Comparison of ENCODE assay signal across 16 cellular contexts in the genomic region with DNA sequence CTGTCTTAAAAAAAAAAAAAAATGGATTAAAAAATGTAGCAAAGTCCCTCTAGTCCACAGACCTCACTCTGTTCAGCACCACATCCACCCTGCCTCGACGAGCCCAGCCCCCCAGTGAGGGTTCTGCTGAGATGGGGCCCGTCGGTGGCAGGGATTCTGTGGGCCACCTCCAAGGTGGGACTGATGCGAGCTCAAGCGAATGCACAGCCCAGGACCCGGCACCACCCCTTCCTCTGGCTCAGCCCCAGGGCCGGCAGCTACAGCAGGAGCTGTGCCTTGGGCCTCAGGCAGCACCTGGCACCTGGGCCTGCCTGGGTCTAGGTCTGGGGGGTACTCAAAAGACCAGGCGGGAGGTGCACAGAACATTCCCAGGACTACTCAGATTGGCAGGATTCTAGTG. TPM values are rescaled to one million over a fixed set of nuclear protein-coding genes. Genes with fewer than 3 reads are reported as not detected.
DNase-seq lines count a peak whose midpoint lies in the region; ATAC-seq and TF ChIP-seq lines count a peak whose summit lies in the region.
"Had no signal": no experiment of that assay in that cellular context is flagged by ENCODE, and none has a peak within 500 bp of the region (broad histone marks: within the 10 kb centered on the region; RNA-seq: fewer than 3 reads in every experiment).

No MANE protein-coding gene starts in this region.

- H3K9ac ChIP-seq in BLaER1: peak overlapping the region; percentile 82
- peak overlapping the region in 10 of 11 experiments; percentile 28 to 78 (median 70); a peak in 18 of 22 replicates for H3K9ac ChIP-seq in BLaER1 treated with 17β-estradiol and CSF1 and Interleukin-3, amounts not matched to agents 10 nM and 100 nM

- H4K20me1 ChIP-seq in BLaER1: peaks cover 89% of the 10 kb centered on the region
- peaks cover 81 to 98% (median 97%) of the 10 kb centered on the region in 11 experiments for H4K20me1 ChIP-seq in BLaER1 treated with 17β-estradiol and CSF1 and Interleukin-3, amounts not matched to agents 10 nM and 100 nM

- H3K4me1 ChIP-seq in BLaER1: peaks cover 86% of the 10 kb centered on the region
- H3K4me1 ChIP-seq in BLaER1 treated with 17β-estradiol and CSF1 and Interleukin-3, amounts not matched to agents 10 nM and 100 nM: peaks cover 52 to 89% (median 80%) of the 10 kb centered on the region in 10 experiments

- no peaks in the 10 kb centered on the region for H3K9me3 ChIP-seq in BLaER1
- H3K9me3 ChIP-seq in BLaER1 treated with 17β-estradiol and CSF1 and Interleukin-3, amounts not matched to agents 10 nM and 100 nM (replicated peaks in 1 of 11): no peaks in the 10 kb centered on the region
- H3K9me3 ChIP-seq: Peyer's patch had no signal

- H3K4me3 Mint-ChIP-seq in WTC11: no peak overlapping the region
- H3K4me3 Mint-ChIP-seq in endothelial cell (ENCODE audit: unreplicated experiment): peak overlapping the region; percentile 65

- H3K4me1 Mint-ChIP-seq in WTC11: no peaks in the 10 kb centered on the region
- no peaks in the 10 kb centered on the region for H3K4me1 Mint-ChIP-seq in endothelial cell (ENCODE audit: unreplicated experiment)

- H3K27ac Mint-ChIP-seq in WTC11: peak overlapping the region; percentile 66
- H3K27ac Mint-ChIP-seq in endothelial cell (ENCODE audit: unreplicated experiment): peak overlapping the region; percentile 84

- POLR2A ChIA-PET in WTC11 (lab: Charles Lee): no interaction called here

- H3K4me3 ChIP-seq in BLaER1: peak overlapping the region; percentile 63
- peak overlapping the region in 5 of 10 experiments; percentile 17 to 58 (median 43); a peak in 7 of 20 replicates for H3K4me3 ChIP-seq in BLaER1 treated with 17β-estradiol and CSF1 and Interleukin-3, amounts not matched to agents 10 nM and 100 nM
- H3K4me3 ChIP-seq: Peyer's patch had no signal

- H3K9me3 Mint-ChIP-seq in WTC11 (no peaks in the 10 kb centered on the region), endothelial cell (ENCODE audit: unreplicated experiment) (no peaks in the 10 kb centered on the region)

- H3K36me3 Mint-ChIP-seq in WTC11 (peaks cover 23% of the 10 kb centered on the region), endothelial cell (ENCODE audit: low read depth, unreplicated experiment) (peaks cover 34% of the 10 kb centered on the region)

- CTCF ChIA-PET in WTC11 (lab: Charles Lee): interaction anchor here (1.2 kb wide), 1 partner anchor 16 kb away, joined by 3 read pairs; no protein-coding TSS in a partner anchor

- TF ChIP-seq CTCF in WTC11 (IDR thresholded peaks at IDR 0.05) (no peak), endothelial cell (IDR thresholded peaks at IDR 0.05; ENCODE audit: unreplicated experiment) (no peak)

- H3K27me3 Mint-ChIP-seq in WTC11 (ENCODE audit: low read depth) (no peaks in the 10 kb centered on the region), endothelial cell (ENCODE audit: unreplicated experiment) (peaks cover 20% of the 10 kb centered on the region)

- H3K27ac ChIP-seq in BLaER1: peak overlapping the region; percentile 94
- H3K27ac ChIP-seq in BLaER1 treated with 17β-estradiol and CSF1 and Interleukin-3, amounts not matched to agents 10 nM and 100 nM: peak overlapping the region in 10 of 11 experiments; percentile 9 to 79 (median 75); a peak in 18 of 22 replicates
- H3K27ac ChIP-seq: Peyer's patch had no signal

- peaks cover 77% of the 10 kb centered on the region for H3K36me3 ChIP-seq in BLaER1
- H3K36me3 ChIP-seq in BLaER1 treated with 17β-estradiol and CSF1 and Interleukin-3, amounts not matched to agents 10 nM and 100 nM: peaks cover 70 to 95% (median 79%) of the 10 kb centered on the region in 11 experiments

- H3K27me3 ChIP-seq in BLaER1: no peaks in the 10 kb centered on the region
- H3K27me3 ChIP-seq in BLaER1 treated with 17β-estradiol and CSF1 and Interleukin-3, amounts not matched to agents 10 nM and 100 nM: no peaks in the 10 kb centered on the region
- H3K27me3 ChIP-seq: Peyer's patch had no signal

- DNase-seq in WTC11 (ENCODE audit: low spot score) (no peak), endothelial cell (ENCODE audit: low spot score) (no peak), T1000 (lab: John Stamatoyannopoulos, UW) (no peak), LoVo (ENCODE audit: low spot score) (no peak), NCI-H526 treated with DMSO at 0.1 percent for 48 hours (lab: John Stamatoyannopoulos, UW) (no peak)
- DNase-seq: C1 segment of cervical spinal cord, COR-L47, DMS153, EL, NCI-H1105 treated with DMSO at 0.1 percent for 48 hours, NCI-H1930, NCI-H2171 treated with DMSO at 0.1 percent for 48 hours, Peyer's patch, SHP77 treated with DMSO at 0.1 percent for 48 hours had no signal

- peak overlapping the region; percentile 100 for H3K4me2 ChIP-seq in BLaER1
- peak overlapping the region; percentile 83 to 98 (median 90) for H3K4me2 ChIP-seq in BLaER1 treated with 17β-estradiol and CSF1 and Interleukin-3, amounts not matched to agents 10 nM and 100 nM

- no peak for ATAC-seq in WTC11

TF ChIP-seq in WTC11, 78 proteins besides CTCF, POLR2A, EP300 and RAD21:
- TF ChIP-seq ZNF138 (CRISPR knock-in tag; conservative IDR thresholded peaks at IDR 0.05) (no peak), PRRX2 (CRISPR knock-in tag; IDR thresholded peaks at IDR 0.05) (no peak), TEAD4 (CRISPR knock-in tag; IDR thresholded peaks at IDR 0.05) (no peak), RELA (CRISPR knock-in tag; IDR thresholded peaks at IDR 0.05; ENCODE audit: borderline replicate concordance) (no peak), PRDM15 (CRISPR knock-in tag; IDR thresholded peaks at IDR 0.05) (no peak)
- TF ChIP-seq, protein P1, sequence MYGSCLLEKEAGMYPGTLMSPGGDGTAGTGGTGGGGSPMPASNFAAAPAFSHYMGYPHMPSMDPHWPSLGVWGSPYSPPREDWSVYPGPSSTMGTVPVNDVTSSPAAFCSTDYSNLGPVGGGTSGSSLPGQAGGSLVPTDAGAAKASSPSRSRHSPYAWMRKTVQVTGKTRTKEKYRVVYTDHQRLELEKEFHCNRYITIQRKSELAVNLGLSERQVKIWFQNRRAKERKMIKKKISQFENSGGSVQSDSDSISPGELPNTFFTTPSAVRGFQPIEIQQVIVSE (CRISPR knock-in tag; IDR thresholded peaks at IDR 0.05; ENCODE audit: borderline replicate concordance): no peak
- TF ChIP-seq, protein P2, sequence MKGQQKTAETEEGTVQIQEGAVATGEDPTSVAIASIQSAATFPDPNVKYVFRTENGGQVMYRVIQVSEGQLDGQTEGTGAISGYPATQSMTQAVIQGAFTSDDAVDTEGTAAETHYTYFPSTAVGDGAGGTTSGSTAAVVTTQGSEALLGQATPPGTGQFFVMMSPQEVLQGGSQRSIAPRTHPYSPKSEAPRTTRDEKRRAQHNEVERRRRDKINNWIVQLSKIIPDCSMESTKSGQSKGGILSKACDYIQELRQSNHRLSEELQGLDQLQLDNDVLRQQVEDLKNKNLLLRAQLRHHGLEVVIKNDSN (CRISPR knock-in tag; IDR thresholded peaks at IDR 0.05): no peak

RNA-seq across cellular contexts. Expression of gene ZNF778, which starts 59.5 kb away (rescaled TPM):
- total RNA-seq in WTC11 (2021): 15.5 to 31.2 TPM (median 15.6 TPM) in 3 replicates
- 35.5 TPM for total RNA-seq in endothelial cell (ENCODE audit: unreplicated experiment)
